ENCODE assay signal across 31 cellular contexts in genomic region chr2:212066546-212066945, GRCh38.
"Had no signal": no experiment of that assay in that cellular context is flagged by ENCODE, and none has a peak within 500 bp of the region (broad histone marks: within the 10 kb centered on the region; RNA-seq: fewer than 3 reads in every experiment).

No MANE protein-coding gene starts in this region.

- ATAC-seq: naive thymus-derived CD4-positive, alpha-beta T cell; natural killer cell; psoas muscle; right cardiac atrium; right lobe of liver; stimulated activated memory B cell treated with anti-CD40 and anti-IgM and Interleukin-4, amounts not matched to agents 10 μg/mL and 1 μg/mL and 100 μg/mL, for 72 hours; stimulated activated naive CD8-positive, alpha-beta T cell treated with anti-CD3 and anti-CD28 coated beads, Interleukin-15, amount 100 ng/mL, for 72 hours; stimulated activated naive CD8-positive, alpha-beta T cell treated with anti-CD3 and anti-CD28 coated beads, Interleukin-15, Interleukin-2, amounts not matched to agents 100 U/mL and 50 U/mL, for 24 hours had no signal

- H3K4me1 Mint-ChIP-seq: naive thymus-derived CD4-positive, alpha-beta T cell; natural killer cell; nephron; stimulated activated memory B cell treated with anti-CD40 and anti-IgM and Interleukin-4, amounts not matched to agents 10 μg/mL and 1 μg/mL and 100 μg/mL, for 72 hours; stimulated activated naive CD8-positive, alpha-beta T cell treated with anti-CD3 and anti-CD28 coated beads, Interleukin-15, amount 100 ng/mL, for 72 hours had no signal

- H3K27ac Mint-ChIP-seq: naive thymus-derived CD4-positive, alpha-beta T cell; natural killer cell; nephron; neural progenitor cell; progenitor cell of endocrine pancreas; stimulated activated memory B cell treated with anti-CD40 and anti-IgM and Interleukin-4, amounts not matched to agents 10 μg/mL and 1 μg/mL and 100 μg/mL, for 72 hours; stimulated activated naive CD8-positive, alpha-beta T cell treated with anti-CD3 and anti-CD28 coated beads, Interleukin-15, amount 100 ng/mL, for 72 hours had no signal

- H3K27me3 ChIP-seq: neural progenitor cell, ovary, right lobe of liver, sigmoid colon, suprapubic skin, testis, tibial artery, transverse colon, upper lobe of left lung, vagina had no signal

- H3K36me3 Mint-ChIP-seq: naive thymus-derived CD4-positive, alpha-beta T cell; natural killer cell; neural progenitor cell; stimulated activated memory B cell treated with anti-CD40 and anti-IgM and Interleukin-4, amounts not matched to agents 10 μg/mL and 1 μg/mL and 100 μg/mL, for 72 hours had no signal

- FAIRE-seq: small intestine, urothelium cell line had no signal

- H2AFZ ChIP-seq: neural progenitor cell, parathyroid adenoma had no signal

- H3K36me3 ChIP-seq: neural progenitor cell, ovary, right lobe of liver, sigmoid colon, suprapubic skin, tibial artery, transverse colon, upper lobe of left lung, vagina had no signal

- H3K79me2 ChIP-seq: parathyroid adenoma had no signal

- H3K27ac ChIP-seq: neural progenitor cell, ovary, parathyroid adenoma, psoas muscle, right lobe of liver, sigmoid colon, suprapubic skin, testis, tibial artery, transverse colon, upper lobe of left lung, vagina had no signal

- H3K9me3 ChIP-seq: ovary, psoas muscle, right lobe of liver, sigmoid colon, suprapubic skin, testis, tibial artery, transverse colon, upper lobe of left lung, vagina had no signal

- H3K4me1 ChIP-seq: parathyroid adenoma, psoas muscle, right lobe of liver, sigmoid colon, suprapubic skin, testis, tibial artery, transverse colon, upper lobe of left lung, vagina had no signal

- DNase-seq: naive thymus-derived CD4-positive, alpha-beta T cell; natural killer cell; occipital lobe; ovary; posterior cingulate gyrus; psoas muscle; retina; right cardiac atrium; right lobe of liver; sigmoid colon; small intestine; stimulated activated CD4-positive, alpha-beta T cell treated with anti-CD3 and anti-CD28 coated beads, Interleukin-15, amount 100 ng/mL, for 24 hours; stimulated activated CD4-positive, alpha-beta T cell treated with anti-CD3 and anti-CD28 coated beads, Interleukin-4, amount 100 ng/mL, for 1 hour; stimulated activated CD4-positive, alpha-beta T cell treated with anti-CD3 and anti-CD28 coated beads, Interleukin-4, amount 100 ng/mL, for 4 hours; stimulated activated CD8-positive, alpha-beta memory T cell treated with anti-CD3 and anti-CD28 coated beads, Interleukin-4, amount 100 ng/mL, for 48 hours; stimulated activated naive CD4-positive, alpha-beta T cell; stimulated activated naive CD8-positive, alpha-beta T cell treated with anti-CD3 and anti-CD28 coated beads, Interleukin-15, amount 100 ng/mL, for 72 hours; stimulated activated naive CD8-positive, alpha-beta T cell treated with anti-CD3 and anti-CD28 coated beads, Interleukin-15, Interleukin-2, amounts not matched to agents 100 U/mL and 50 U/mL, for 24 hours; substantia nigra; testis; tibial artery; transverse colon; upper lobe of left lung had no signal

- H3K27me3 Mint-ChIP-seq: naive thymus-derived CD4-positive, alpha-beta T cell; progenitor cell of endocrine pancreas; stimulated activated memory B cell treated with anti-CD40 and anti-IgM and Interleukin-4, amounts not matched to agents 10 μg/mL and 1 μg/mL and 100 μg/mL, for 72 hours; stimulated activated naive CD8-positive, alpha-beta T cell treated with anti-CD3 and anti-CD28 coated beads, Interleukin-15, amount 100 ng/mL, for 72 hours had no signal

- H3K4me2 ChIP-seq: neural progenitor cell had no signal

- H3K4me3 ChIP-seq: neural progenitor cell, ovary, psoas muscle, right lobe of liver, sigmoid colon, suprapubic skin, testis, tibial artery, transverse colon, upper lobe of left lung, vagina had no signal

- H3K4me3 Mint-ChIP-seq: naive thymus-derived CD4-positive, alpha-beta T cell; natural killer cell; nephron; neural progenitor cell; stimulated activated memory B cell treated with anti-CD40 and anti-IgM and Interleukin-4, amounts not matched to agents 10 μg/mL and 1 μg/mL and 100 μg/mL, for 72 hours; stimulated activated naive CD8-positive, alpha-beta T cell treated with anti-CD3 and anti-CD28 coated beads, Interleukin-15, amount 100 ng/mL, for 72 hours had no signal

- H3K9me3 Mint-ChIP-seq: nephron; neural progenitor cell; stimulated activated memory B cell treated with anti-CD40 and anti-IgM and Interleukin-4, amounts not matched to agents 10 μg/mL and 1 μg/mL and 100 μg/mL, for 72 hours had no signal

- H3K9ac ChIP-seq: neural progenitor cell, parathyroid adenoma had no signal
